Comparison of ENCODE assay signal across 29 cellular contexts in the genomic region with DNA sequence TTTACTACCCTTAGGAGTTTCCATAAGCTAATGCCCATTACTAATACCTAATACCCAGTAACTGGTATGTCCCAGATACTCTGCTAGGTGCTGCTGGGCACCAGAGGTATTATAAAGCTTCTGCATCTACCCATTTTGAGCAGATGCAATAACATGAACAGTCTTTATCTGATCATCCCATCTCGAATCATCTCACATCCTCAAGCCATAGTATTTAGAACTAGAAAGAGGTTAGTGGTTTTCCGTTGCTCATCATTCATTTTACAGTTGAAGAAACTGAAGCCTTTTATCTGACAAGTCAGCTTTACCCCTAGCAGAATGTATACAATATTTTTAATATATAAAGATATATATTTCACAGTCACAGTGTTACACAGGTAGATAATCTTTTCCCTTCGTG.
A peak's percentile ranks its signal among the peaks of the same experiment; 100 is the strongest.
DNase-seq lines count a peak whose midpoint lies in the region; ATAC-seq and TF ChIP-seq lines count a peak whose summit lies in the region.
"Had no signal": no experiment of that assay in that cellular context is flagged by ENCODE, and none has a peak within 500 bp of the region (broad histone marks: within the 10 kb centered on the region; RNA-seq: fewer than 3 reads in every experiment).

No MANE protein-coding gene starts in this region.

- H3K4me3 ChIP-seq in BLaER1 (no peak overlapping the region), DND-41 (ENCODE audit: low read depth in 1 of 2, low read length in 2 of 2) (no peak overlapping the region), vagina (no peak overlapping the region)
- no peak overlapping the region for H3K4me3 ChIP-seq in BLaER1 treated with 17β-estradiol and CSF1 and Interleukin-3, amounts not matched to agents 10 nM and 100 nM
- H3K4me3 ChIP-seq in Jurkat, Clone E6-1 (ENCODE audit: low read length): no peak overlapping the region
- H3K4me3 ChIP-seq: A549 had no signal

- H3K4me1 ChIP-seq in BLaER1 (peaks cover 49% of the 10 kb centered on the region), DND-41 (ENCODE audit: insufficient read depth, low read length) (peaks cover 13% of the 10 kb centered on the region), vagina (no peaks in the 10 kb centered on the region)
- peaks cover 0 to 55% (median 24%) of the 10 kb centered on the region in 10 experiments; a peak in 13 of 20 replicates for H3K4me1 ChIP-seq in BLaER1 treated with 17β-estradiol and CSF1 and Interleukin-3, amounts not matched to agents 10 nM and 100 nM
- H3K4me1 ChIP-seq: A549, BE2C, Caco-2 had no signal

- H3K27ac ChIP-seq in BLaER1: peak overlapping the region; percentile 49; the same call in 1 of the 2 replicates
- no peak overlapping the region for H3K27ac ChIP-seq in BLaER1 treated with 17β-estradiol and CSF1 and Interleukin-3, amounts not matched to agents 10 nM and 100 nM
- peak overlapping the region; percentile 45; the same call in 1 of the 2 replicates for H3K27ac ChIP-seq in DND-41 (ENCODE audit: low read length)
- H3K27ac ChIP-seq in vagina: no peak overlapping the region
- H3K27ac ChIP-seq: 22Rv1, A549, C4-2B had no signal

- no peak for DNase-seq in DND-41
- peak; percentile 75 for DNase-seq in Jurkat, Clone E6-1 (ENCODE audit: low read depth, low spot score)
- no peak for DNase-seq in NK-92 treated with Interleukin-12 subunit alpha and Interleukin-12 subunit beta, amount 100 ng/mL, for 24 hours (lab: John Stamatoyannopoulos, UW)
- DNase-seq in vagina (ENCODE audit: extremely low spot score in 2 of 2): no peak
- DNase-seq in ACHN: no peak
- DNase-seq: 8988T; AML-193; BE2C; C1 segment of cervical spinal cord; Caco-2; Calu3; CD4-positive, alpha-beta memory T cell; CD4-positive, alpha-beta T cell; CD4-positive, CD25-positive, alpha-beta regulatory T cell; CD8-positive, alpha-beta memory T cell; CD8-positive, alpha-beta T cell; COR-L47; DMS 273 treated with DMSO at 0.1 percent for 48 hours; DMS153; DMS53; DMS79 treated with DMSO at 0.1 percent for 48 hours; EL; GDM1 had no signal

- H3K36me3 ChIP-seq in BLaER1 (no peaks in the 10 kb centered on the region), DND-41 (ENCODE audit: insufficient read depth, low read length) (no peaks in the 10 kb centered on the region), vagina (no peaks in the 10 kb centered on the region)
- no peaks in the 10 kb centered on the region; a peak in 1 of 22 replicates for H3K36me3 ChIP-seq in BLaER1 treated with 17β-estradiol and CSF1 and Interleukin-3, amounts not matched to agents 10 nM and 100 nM
- H3K36me3 ChIP-seq: BE2C had no signal

- no peak for TF ChIP-seq POLR2A in GM18505 (IDR thresholded peaks at IDR 0.05; ENCODE audit: borderline replicate concordance, extremely low read depth, insufficient read depth, insufficient read length)
- no peak for TF ChIP-seq POLR2A in vagina (IDR thresholded peaks at IDR 0.05)

- no peaks in the 10 kb centered on the region for H3K27me3 ChIP-seq in BLaER1
- H3K27me3 ChIP-seq in BLaER1 treated with 17β-estradiol and CSF1 and Interleukin-3, amounts not matched to agents 10 nM and 100 nM: no peaks in the 10 kb centered on the region
- H3K27me3 ChIP-seq in DND-41 (ENCODE audit: insufficient read depth, low read length, poor library complexity): no peaks in the 10 kb centered on the region
- no peaks in the 10 kb centered on the region for H3K27me3 ChIP-seq in vagina
- H3K27me3 ChIP-seq: BE2C had no signal

- H3K4me2 ChIP-seq in BLaER1 (peak overlapping the region; percentile 59), DND-41 (ENCODE audit: insufficient read depth, low read length) (no peak overlapping the region)
- H3K4me2 ChIP-seq in BLaER1 treated with 17β-estradiol and CSF1 and Interleukin-3, amounts not matched to agents 10 nM and 100 nM: peak overlapping the region in 8 of 11 experiments; percentile 8 to 69 (median 50); a peak in 13 of 22 replicates
- H3K4me2 ChIP-seq: A549 had no signal

- ATAC-seq in DND-41 (ENCODE audit: insufficient read depth, low read depth) (peak; percentile 78), GM18505 (IDR thresholded peaks at IDR 0.05; ENCODE audit: unreplicated experiment) (no peak)
- ATAC-seq: A549; CD8-positive, alpha-beta T cell had no signal

- H3K79me2 ChIP-seq in DND-41 (ENCODE audit: insufficient read depth, low read length): no peaks in the 10 kb centered on the region

- H3K9me3 ChIP-seq in BLaER1 (peaks cover 13% of the 10 kb centered on the region), DND-41 (ENCODE audit: insufficient read depth, low read length, severe bottlenecking) (no peaks in the 10 kb centered on the region), vagina (no peaks in the 10 kb centered on the region)
- H3K9me3 ChIP-seq in BLaER1 treated with 17β-estradiol and CSF1 and Interleukin-3, amounts not matched to agents 10 nM and 100 nM (replicated peaks in 1 of 11): peaks cover 0 to 47% (median 23%) of the 10 kb centered on the region in 11 experiments; a peak in 16 of 22 replicates
- H3K9me3 ChIP-seq: A549, BE2C, Caco-2 had no signal

- intact Hi-C loops in vagina (cut with DNase I): no loop called here

- H3K9ac ChIP-seq in BLaER1 (no peak overlapping the region), DND-41 (ENCODE audit: low read depth, low read length) (no peak overlapping the region)
- H3K9ac ChIP-seq in BLaER1 treated with 17β-estradiol and CSF1 and Interleukin-3, amounts not matched to agents 10 nM and 100 nM: no peak overlapping the region

- TF ChIP-seq CTCF in DND-41 (IDR thresholded peaks at IDR 0.05; ENCODE audit: borderline replicate concordance, extremely low read depth, low read length, poor library complexity, severe bottlenecking) (no peak), vagina (IDR thresholded peaks at IDR 0.05) (no peak)

- no peak overlapping the region for H2AFZ ChIP-seq in DND-41 (ENCODE audit: low read depth, low read length)

- in situ Hi-C loops in ACHN (cut with HindIII; ENCODE audit: low pct_ligation_motif_present, low pct_unique_long_range_greater_than_20kb, low sequenced_read_pairs): no loop called here

- no peaks in the 10 kb centered on the region for H4K20me1 ChIP-seq in BLaER1
- no peaks in the 10 kb centered on the region for H4K20me1 ChIP-seq in BLaER1 treated with 17β-estradiol and CSF1 and Interleukin-3, amounts not matched to agents 10 nM and 100 nM
- no peaks in the 10 kb centered on the region for H4K20me1 ChIP-seq in DND-41 (ENCODE audit: insufficient read depth, low read length)

Comparison
In these comparisons a context has a peak if more than half of its experiments do, and no peak if none do; other contexts are left out.
1. H3K27ac ChIP-seq: peak in BLaER1 (single experiment) and DND-41 (single experiment); none in BLaER1 treated with 17β-estradiol and CSF1 and Interleukin-3, amounts not matched to agents 10 nM and 100 nM (0 of 11) and vagina (single experiment).